ENCODE assay signal across 26 cellular contexts in genomic region chr7:119028736-119029135, GRCh38.
"Had no signal": no experiment of that assay in that cellular context is flagged by ENCODE, and none has a peak within 500 bp of the region (broad histone marks: within the 10 kb centered on the region; RNA-seq: fewer than 3 reads in every experiment).

No MANE protein-coding gene starts in this region.

- H3K36me3 ChIP-seq: stomach, suprapubic skin, thoracic aorta, thyroid gland, tibial artery, tibial nerve, transverse colon, upper lobe of left lung, upper lobe of right lung, uterus, vagina had no signal

- H3K27ac ChIP-seq: stomach, suprapubic skin, testis, thoracic aorta, thyroid gland, tibial artery, tibial nerve, transverse colon, upper lobe of left lung, upper lobe of right lung, uterus, vagina had no signal

- DNase-seq: stimulated activated CD4-positive, alpha-beta T cell treated with anti-CD3 and anti-CD28 coated beads, Interleukin-2, amount 100 ng/mL, for 48 hours; stimulated activated CD4-positive, alpha-beta T cell treated with anti-CD3 and anti-CD28 coated beads, Interleukin-4, amount 100 ng/mL, for 1 hour; stimulated activated CD4-positive, alpha-beta T cell treated with anti-CD3 and anti-CD28 coated beads, Interleukin-4, amount 100 ng/mL, for 24 hours; stimulated activated CD4-positive, alpha-beta T cell treated with anti-CD3 and anti-CD28 coated beads, Interleukin-4, amount 100 ng/mL, for 4 hours; stimulated activated CD8-positive, alpha-beta memory T cell treated with anti-CD3 and anti-CD28 coated beads, Interleukin-4, amount 100 ng/mL, for 48 hours; stimulated activated naive B cell treated with anti-CD40 and anti-IgM and Interleukin-4, amounts not matched to agents 10 μg/mL and 1 μg/mL and 100 μg/mL, for 72 hours; stimulated activated naive CD4-positive, alpha-beta T cell; stimulated activated naive CD4-positive, alpha-beta T cell treated with Interleukin-2 at 50 U/mL for 16 hours; stimulated activated naive CD8-positive, alpha-beta T cell treated with anti-CD3 and anti-CD28 coated beads, Interleukin-15, amount 100 ng/mL, for 72 hours; stimulated activated naive CD8-positive, alpha-beta T cell treated with anti-CD3 and anti-CD28 coated beads, Interleukin-15, Interleukin-2, amounts not matched to agents 100 U/mL and 50 U/mL, for 24 hours; stomach; substantia nigra; testis; thyroid gland; tibial artery; transverse colon; trophoblast cell; upper lobe of left lung; upper lobe of right lung; uterus had no signal

- ATAC-seq: stimulated activated effector memory CD8-positive, alpha-beta T cell treated with anti-CD3 and anti-CD28 coated beads, Interleukin-12 subunit alpha, Interleukin-12 subunit beta, amount 100 ng/mL, for 72 hours; stimulated activated memory B cell treated with anti-CD40 and anti-IgM and Interleukin-4, amounts not matched to agents 10 μg/mL and 1 μg/mL and 100 μg/mL, for 72 hours; stimulated activated naive B cell treated with anti-CD40 and anti-IgM and Interleukin-4, amounts not matched to agents 10 μg/mL and 1 μg/mL and 100 μg/mL, for 72 hours; stimulated activated naive CD8-positive, alpha-beta T cell treated with anti-CD3 and anti-CD28 coated beads, Interleukin-15, amount 100 ng/mL, for 72 hours; stimulated activated naive CD8-positive, alpha-beta T cell treated with anti-CD3 and anti-CD28 coated beads, Interleukin-15, Interleukin-2, amounts not matched to agents 100 U/mL and 50 U/mL, for 24 hours; upper lobe of right lung had no signal

- H3K9me3 ChIP-seq: testis, thoracic aorta, thyroid gland, tibial artery, tibial nerve, transverse colon, upper lobe of left lung, upper lobe of right lung, uterus, vagina had no signal

- H3K27me3 ChIP-seq: stomach, suprapubic skin, testis, thyroid gland, tibial artery, tibial nerve, transverse colon, upper lobe of left lung, upper lobe of right lung, uterus, vagina had no signal

- H3K4me3 ChIP-seq: stomach, suprapubic skin, testis, thoracic aorta, thyroid gland, tibial artery, tibial nerve, transverse colon, upper lobe of left lung, upper lobe of right lung, uterus, vagina had no signal

- H3K4me1 ChIP-seq: stomach, suprapubic skin, testis, thyroid gland, tibial artery, tibial nerve, transverse colon, upper lobe of left lung, upper lobe of right lung, uterus, vagina had no signal
